Comparison of ENCODE assay signal across 10 cellular contexts in genomic region chr7:101900103-101900502, GRCh38.
DNase-seq lines count a peak whose midpoint lies in the region; ATAC-seq and TF ChIP-seq lines count a peak whose summit lies in the region.
"Had no signal": no experiment of that assay in that cellular context is flagged by ENCODE, and none has a peak within 500 bp of the region (broad histone marks: within the 10 kb centered on the region; RNA-seq: fewer than 3 reads in every experiment).

No MANE protein-coding gene starts in this region.

- no peaks in the 10 kb centered on the region for H3K9me3 ChIP-seq in vagina
- no peaks in the 10 kb centered on the region for H3K9me3 ChIP-seq in body of pancreas

- H3K36me3 ChIP-seq in vagina (no peaks in the 10 kb centered on the region), body of pancreas (replicated peaks in 1 of 2; ENCODE audit: insufficient read depth in 1 of 2, low read depth in 2 of 2) (no peaks in the 10 kb centered on the region)

- H3K4me3 ChIP-seq in vagina (peak overlapping the region; percentile 27 to 47), body of pancreas (no peak overlapping the region)
- H3K4me3 ChIP-seq: SK-N-MC had no signal

- 93 to 96% methylated on average over 15 to 18 of the region's 18 CpGs for WGBS in body of pancreas, 2 donors

- intact Hi-C loops in vagina (cut with DNase I) (no loop called here), body of pancreas (cut with DNase I) (no loop called here)

- no peaks in the 10 kb centered on the region for H3K27me3 ChIP-seq in vagina
- no peaks in the 10 kb centered on the region for H3K27me3 ChIP-seq in body of pancreas

- DNase-seq in NCI-H1694 treated with DMSO at 0.1 percent for 48 hours (lab: John Stamatoyannopoulos, UW) (peak; percentile 43), medulla oblongata (ENCODE audit: extremely low spot score) (peak; percentile 39), vagina (ENCODE audit: extremely low spot score in 2 of 2) (no peak), NCI-H1417 treated with DMSO at 0.1 percent for 48 hours (lab: John Stamatoyannopoulos, UW) (no peak), body of pancreas (no peak)
- DNase-seq: activated CD4-positive, alpha-beta T cell treated with anti-CD3 and anti-CD28 coated beads, Interleukin-2, amount 10 ng/mL, durations not matched to agents 7 days and 5 days; EL had no signal

- H3K4me1 ChIP-seq in vagina = peaks cover 40% of the 10 kb centered on the region
- peaks cover 8% of the 10 kb centered on the region for H3K4me1 ChIP-seq in body of pancreas

- TF ChIP-seq CTCF in vagina (IDR thresholded peaks at IDR 0.05) (no peak), body of pancreas (IDR thresholded peaks at IDR 0.05) (no peak)

- ATAC-seq in esophagus mucosa (peak; percentile 62), body of pancreas (no peak), GM19023 (IDR thresholded peaks at IDR 0.05; ENCODE audit: unreplicated experiment) (no peak)

- no peak for TF ChIP-seq POLR2A in vagina (IDR thresholded peaks at IDR 0.05)
- no peak for TF ChIP-seq POLR2A in body of pancreas (IDR thresholded peaks at IDR 0.05)

- H3K27ac ChIP-seq in vagina (peak overlapping the region; percentile 38), body of pancreas (no peak overlapping the region)
- H3K27ac ChIP-seq: SK-N-MC had no signal

Comparison
In these comparisons a context has a peak if more than half of its experiments do, and no peak if none do; other contexts are left out.
1. DNase-seq: peak in NCI-H1694 treated with DMSO at 0.1 percent for 48 hours (single experiment) and medulla oblongata (single experiment); none in vagina (0 of 2), NCI-H1417 treated with DMSO at 0.1 percent for 48 hours (single experiment) and body of pancreas (0 of 4).
2. H3K4me3 ChIP-seq: peak in vagina (2 of 2); none in body of pancreas (0 of 2).